ENCODE assay signal across 1 cellular context in the genomic region with DNA sequence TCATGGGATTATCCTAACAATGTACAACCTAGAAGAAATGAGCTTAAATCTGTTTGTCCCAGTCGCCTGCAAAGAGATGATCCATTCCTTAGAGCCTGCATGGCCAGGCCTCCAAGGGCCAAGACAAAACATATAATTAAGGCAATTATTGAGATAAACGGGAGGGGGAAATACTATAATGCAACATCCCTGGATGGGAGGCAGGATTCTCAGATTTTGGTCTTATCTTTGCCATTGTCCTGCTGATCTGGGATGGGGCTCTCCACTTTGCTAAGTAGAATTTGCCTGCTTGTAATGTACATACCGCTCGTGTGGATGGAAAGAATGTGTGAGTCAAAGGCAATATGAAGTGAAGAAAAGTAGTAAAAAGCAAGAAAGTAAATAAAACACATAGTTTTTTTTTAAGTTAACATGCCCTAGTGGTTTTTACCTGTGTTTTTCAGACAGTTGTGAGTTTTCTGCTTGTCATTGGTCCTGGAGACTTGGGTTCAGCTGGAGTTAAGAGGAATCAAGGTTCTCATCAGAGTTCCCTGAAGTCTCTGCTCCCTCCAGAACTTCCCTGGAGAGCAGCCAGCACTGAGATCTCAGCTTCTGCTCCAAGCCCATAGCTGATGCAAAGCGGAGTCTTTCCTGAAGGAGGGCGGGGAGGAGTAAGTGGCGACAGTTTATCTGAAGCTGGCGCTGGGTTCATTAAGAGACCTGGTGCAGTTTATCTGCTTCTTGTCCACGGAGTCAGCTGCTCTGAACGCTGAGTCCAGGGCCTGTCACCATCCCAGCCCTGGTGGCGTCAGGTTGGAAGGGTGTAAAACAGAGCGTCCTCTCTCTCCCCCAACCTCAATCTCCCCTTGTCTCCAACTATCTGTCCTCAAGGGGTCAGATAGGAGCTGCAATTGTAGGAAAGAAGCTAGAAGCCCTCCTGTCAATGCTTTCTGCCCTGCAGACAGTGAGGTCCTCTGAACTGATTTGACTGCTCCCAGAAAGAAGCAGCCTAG.
TF ChIP-seq lines count a peak whose summit lies in the region.

No MANE protein-coding gene starts in this region.

TF ChIP-seq in K562, 482 proteins besides CTCF, POLR2A, EP300 and RAD21 (continued from another document and continues in another):
- TF ChIP-seq ZNF354B (CRISPR knock-in tag; IDR thresholded peaks at IDR 0.05): no peak
- peak; percentile 73 for TF ChIP-seq MEIS2 (IDR thresholded peaks at IDR 0.05; ENCODE audit: partially characterized antibody)
- peak; percentile 69; the same call in 1 of the 2 replicates for TF ChIP-seq HDAC2 (IDR thresholded peaks at IDR 0.05)
- TF ChIP-seq CREM (IDR thresholded peaks at IDR 0.05; ENCODE audit: low read depth): peak; percentile 37; the same call in 1 of the 2 replicates
- peak; percentile 49; the same call in 1 of the 2 replicates for TF ChIP-seq HDGF (IDR thresholded peaks at IDR 0.05)
- no peak for TF ChIP-seq MEF2D (tag; conservative IDR thresholded peaks at IDR 0.05; ENCODE audit: low read depth)
- no peak for TF ChIP-seq CBFB (CRISPR knock-in tag; IDR thresholded peaks at IDR 0.05)
- TF ChIP-seq, protein P1, sequence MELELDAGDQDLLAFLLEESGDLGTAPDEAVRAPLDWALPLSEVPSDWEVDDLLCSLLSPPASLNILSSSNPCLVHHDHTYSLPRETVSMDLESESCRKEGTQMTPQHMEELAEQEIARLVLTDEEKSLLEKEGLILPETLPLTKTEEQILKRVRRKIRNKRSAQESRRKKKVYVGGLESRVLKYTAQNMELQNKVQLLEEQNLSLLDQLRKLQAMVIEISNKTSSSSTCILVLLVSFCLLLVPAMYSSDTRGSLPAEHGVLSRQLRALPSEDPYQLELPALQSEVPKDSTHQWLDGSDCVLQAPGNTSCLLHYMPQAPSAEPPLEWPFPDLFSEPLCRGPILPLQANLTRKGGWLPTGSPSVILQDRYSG (tag; conservative IDR thresholded peaks at IDR 0.05; ENCODE audit: low read depth): no peak
- TF ChIP-seq FOS (IDR thresholded peaks at IDR 0.05; ENCODE audit: extremely low read depth, insufficient read length): no peak
- TF ChIP-seq RBM17 (IDR thresholded peaks at IDR 0.05; ENCODE audit: borderline replicate concordance, low read depth, low read length): no peak
- no peak for TF ChIP-seq MAFK (IDR thresholded peaks at IDR 0.05; ENCODE audit: low read length)
- TF ChIP-seq, protein P2, sequence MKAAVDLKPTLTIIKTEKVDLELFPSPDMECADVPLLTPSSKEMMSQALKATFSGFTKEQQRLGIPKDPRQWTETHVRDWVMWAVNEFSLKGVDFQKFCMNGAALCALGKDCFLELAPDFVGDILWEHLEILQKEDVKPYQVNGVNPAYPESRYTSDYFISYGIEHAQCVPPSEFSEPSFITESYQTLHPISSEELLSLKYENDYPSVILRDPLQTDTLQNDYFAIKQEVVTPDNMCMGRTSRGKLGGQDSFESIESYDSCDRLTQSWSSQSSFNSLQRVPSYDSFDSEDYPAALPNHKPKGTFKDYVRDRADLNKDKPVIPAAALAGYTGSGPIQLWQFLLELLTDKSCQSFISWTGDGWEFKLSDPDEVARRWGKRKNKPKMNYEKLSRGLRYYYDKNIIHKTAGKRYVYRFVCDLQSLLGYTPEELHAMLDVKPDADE (conservative IDR thresholded peaks at IDR 0.05; ENCODE audit: control insufficient read depth, low read depth, low read length): 0 out of 2 replicates have a peak, but pooled peaks have one; percentile 45
- TF ChIP-seq, protein P3, sequence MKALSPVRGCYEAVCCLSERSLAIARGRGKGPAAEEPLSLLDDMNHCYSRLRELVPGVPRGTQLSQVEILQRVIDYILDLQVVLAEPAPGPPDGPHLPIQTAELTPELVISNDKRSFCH (CRISPR knock-in tag; IDR thresholded peaks at IDR 0.05): no peak
- TF ChIP-seq, protein P3 (tag; IDR thresholded peaks at IDR 0.05): no peak
- peak; percentile 79 for TF ChIP-seq CXXC5 (CRISPR knock-in tag; IDR thresholded peaks at IDR 0.05)
- TF ChIP-seq, protein P4, sequence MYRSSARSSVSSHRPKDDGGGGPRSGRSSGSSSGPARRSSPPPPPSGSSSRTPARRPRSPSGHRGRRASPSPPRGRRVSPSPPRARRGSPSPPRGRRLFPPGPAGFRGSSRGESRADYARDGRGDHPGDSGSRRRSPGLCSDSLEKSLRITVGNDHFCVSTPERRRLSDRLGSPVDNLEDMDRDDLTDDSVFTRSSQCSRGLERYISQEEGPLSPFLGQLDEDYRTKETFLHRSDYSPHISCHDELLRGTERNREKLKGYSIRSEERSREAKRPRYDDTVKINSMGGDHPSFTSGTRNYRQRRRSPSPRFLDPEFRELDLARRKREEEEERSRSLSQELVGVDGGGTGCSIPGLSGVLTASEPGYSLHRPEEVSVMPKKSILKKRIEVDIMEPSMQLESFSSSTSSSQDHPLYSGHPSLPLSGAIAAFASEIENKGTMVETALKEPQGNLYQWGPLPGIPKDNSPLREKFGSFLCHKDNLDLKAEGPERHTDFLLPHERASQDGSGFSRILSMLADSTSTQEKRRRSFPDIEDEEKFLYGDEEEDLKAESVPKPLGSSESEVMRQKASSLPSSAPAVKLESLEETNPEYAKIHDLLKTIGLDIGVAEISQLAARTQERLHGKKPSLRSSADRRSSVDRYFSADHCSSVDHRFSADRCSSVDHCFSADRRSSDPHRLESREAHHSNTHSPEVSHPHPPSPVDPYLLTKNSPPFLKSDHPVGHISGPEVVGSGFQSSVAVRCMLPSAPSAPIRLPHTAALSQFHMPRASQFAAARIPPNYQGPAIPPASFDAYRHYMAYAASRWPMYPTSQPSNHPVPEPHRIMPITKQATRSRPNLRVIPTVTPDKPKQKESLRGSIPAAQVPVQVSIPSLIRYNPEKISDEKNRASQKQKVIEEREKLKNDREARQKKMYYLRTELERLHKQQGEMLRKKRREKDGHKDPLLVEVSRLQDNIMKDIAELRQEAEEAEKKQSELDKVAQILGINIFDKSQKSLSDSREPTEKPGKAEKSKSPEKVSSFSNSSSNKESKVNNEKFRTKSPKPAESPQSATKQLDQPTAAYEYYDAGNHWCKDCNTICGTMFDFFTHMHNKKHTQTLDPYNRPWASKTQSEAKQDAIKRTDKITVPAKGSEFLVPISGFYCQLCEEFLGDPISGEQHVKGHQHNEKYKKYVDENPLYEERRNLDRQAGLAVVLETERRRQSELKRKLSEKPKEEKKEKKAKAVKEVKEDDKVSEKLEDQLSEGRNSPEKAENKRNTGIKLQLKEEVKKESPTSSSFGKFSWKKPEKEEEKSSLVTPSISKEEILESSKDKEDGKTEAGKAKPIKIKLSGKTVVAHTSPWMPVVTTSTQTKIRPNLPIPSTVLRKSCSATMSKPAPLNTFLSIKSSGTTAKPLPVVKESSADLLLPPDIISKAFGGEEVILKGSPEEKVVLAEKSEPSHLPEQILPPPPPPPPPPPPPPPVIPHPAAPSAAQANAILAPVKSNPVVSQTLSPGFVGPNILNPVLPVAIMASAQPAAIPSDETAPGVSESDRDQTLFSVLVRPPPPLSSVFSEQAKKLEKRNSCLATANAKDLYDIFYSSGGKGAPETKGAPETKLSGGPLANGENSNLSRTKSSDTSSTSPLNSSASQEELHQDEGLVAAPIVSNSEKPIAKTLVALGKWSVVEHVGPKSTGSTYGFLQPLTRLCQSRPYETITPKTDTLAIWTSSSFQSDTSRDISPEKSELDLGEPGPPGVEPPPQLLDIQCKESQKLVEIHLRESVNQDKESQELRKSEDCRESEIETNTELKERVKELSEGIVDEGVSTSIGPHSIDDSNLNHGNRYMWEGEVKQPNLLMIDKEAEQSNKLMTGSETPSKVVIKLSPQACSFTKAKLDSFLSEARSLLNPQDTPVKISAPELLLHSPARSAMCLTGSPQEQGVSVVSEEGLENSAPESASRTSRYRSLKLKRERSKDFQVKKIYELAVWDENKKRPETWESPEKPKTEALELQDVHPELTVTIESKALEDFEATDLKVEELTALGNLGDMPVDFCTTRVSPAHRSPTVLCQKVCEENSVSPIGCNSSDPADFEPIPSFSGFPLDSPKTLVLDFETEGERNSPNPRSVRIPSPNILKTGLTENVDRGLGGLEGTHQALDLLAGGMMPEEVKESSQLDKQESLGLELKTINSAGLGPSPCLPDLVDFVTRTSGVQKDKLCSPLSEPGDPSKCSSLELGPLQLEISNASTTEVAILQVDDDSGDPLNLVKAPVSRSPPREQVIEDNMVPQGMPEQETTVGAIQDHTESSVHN (IDR thresholded peaks at IDR 0.05; ENCODE audit: borderline replicate concordance in 1 of 2, low read depth in 1 of 2): 0 out of 4 replicates have a peak, but pooled peaks of 1 of the 2 experiments have one; percentile 18
- peak; percentile 47; the same call in 1 of the 2 replicates for TF ChIP-seq ZNF197 (CRISPR knock-in tag; IDR thresholded peaks at IDR 0.05; ENCODE audit: low read depth)
- TF ChIP-seq SMC3 (conservative IDR thresholded peaks at IDR 0.05; ENCODE audit: insufficient read depth, low read depth, low read length): peak; percentile 66; the same call in 1 of the 2 replicates
- TF ChIP-seq, protein P5, sequence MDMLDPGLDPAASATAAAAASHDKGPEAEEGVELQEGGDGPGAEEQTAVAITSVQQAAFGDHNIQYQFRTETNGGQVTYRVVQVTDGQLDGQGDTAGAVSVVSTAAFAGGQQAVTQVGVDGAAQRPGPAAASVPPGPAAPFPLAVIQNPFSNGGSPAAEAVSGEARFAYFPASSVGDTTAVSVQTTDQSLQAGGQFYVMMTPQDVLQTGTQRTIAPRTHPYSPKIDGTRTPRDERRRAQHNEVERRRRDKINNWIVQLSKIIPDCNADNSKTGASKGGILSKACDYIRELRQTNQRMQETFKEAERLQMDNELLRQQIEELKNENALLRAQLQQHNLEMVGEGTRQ (CRISPR knock-in tag; IDR thresholded peaks at IDR 0.05): no peak
- TF ChIP-seq ZNF3 (CRISPR knock-in tag; IDR thresholded peaks at IDR 0.05): no peak
- TF ChIP-seq NR2C2 (CRISPR knock-in tag; IDR thresholded peaks at IDR 0.05): 0 out of 2 replicates have a peak, but pooled peaks have one; percentile 11
- TF ChIP-seq NR2C2 (tag; IDR thresholded peaks at IDR 0.05): no peak
- no peak for TF ChIP-seq ZNF561 (CRISPR knock-in tag; conservative IDR thresholded peaks at IDR 0.05)
- TF ChIP-seq ZNF274 (IDR thresholded peaks at IDR 0.05; ENCODE audit: borderline replicate concordance, low read depth, low read length): no peak
- TF ChIP-seq RCOR1 (IDR thresholded peaks at IDR 0.05; ENCODE audit: borderline replicate concordance in 1 of 2, low read depth in 2 of 2, low read length in 2 of 2): peak in 1 of 2 experiments; percentile 90; a peak in 2 of 4 replicates
- peak; percentile 24; the same call in 1 of the 2 replicates for TF ChIP-seq L3MBTL2 (IDR thresholded peaks at IDR 0.05)
- TF ChIP-seq, protein P6, sequence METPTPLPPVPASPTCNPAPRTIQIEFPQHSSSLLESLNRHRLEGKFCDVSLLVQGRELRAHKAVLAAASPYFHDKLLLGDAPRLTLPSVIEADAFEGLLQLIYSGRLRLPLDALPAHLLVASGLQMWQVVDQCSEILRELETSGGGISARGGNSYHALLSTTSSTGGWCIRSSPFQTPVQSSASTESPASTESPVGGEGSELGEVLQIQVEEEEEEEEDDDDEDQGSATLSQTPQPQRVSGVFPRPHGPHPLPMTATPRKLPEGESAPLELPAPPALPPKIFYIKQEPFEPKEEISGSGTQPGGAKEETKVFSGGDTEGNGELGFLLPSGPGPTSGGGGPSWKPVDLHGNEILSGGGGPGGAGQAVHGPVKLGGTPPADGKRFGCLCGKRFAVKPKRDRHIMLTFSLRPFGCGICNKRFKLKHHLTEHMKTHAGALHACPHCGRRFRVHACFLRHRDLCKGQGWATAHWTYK (CRISPR knock-in tag; IDR thresholded peaks at IDR 0.05): no peak
- TF ChIP-seq WHSC1 (IDR thresholded peaks at IDR 0.05; ENCODE audit: low read length): no peak
- no peak for TF ChIP-seq NFATC3 (IDR thresholded peaks at IDR 0.05)
- TF ChIP-seq, protein P7, sequence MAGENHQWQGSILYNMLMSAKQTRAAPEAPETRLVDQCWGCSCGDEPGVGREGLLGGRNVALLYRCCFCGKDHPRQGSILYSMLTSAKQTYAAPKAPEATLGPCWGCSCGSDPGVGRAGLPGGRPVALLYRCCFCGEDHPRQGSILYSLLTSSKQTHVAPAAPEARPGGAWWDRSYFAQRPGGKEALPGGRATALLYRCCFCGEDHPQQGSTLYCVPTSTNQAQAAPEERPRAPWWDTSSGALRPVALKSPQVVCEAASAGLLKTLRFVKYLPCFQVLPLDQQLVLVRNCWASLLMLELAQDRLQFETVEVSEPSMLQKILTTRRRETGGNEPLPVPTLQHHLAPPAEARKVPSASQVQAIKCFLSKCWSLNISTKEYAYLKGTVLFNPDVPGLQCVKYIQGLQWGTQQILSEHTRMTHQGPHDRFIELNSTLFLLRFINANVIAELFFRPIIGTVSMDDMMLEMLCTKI (IDR thresholded peaks at IDR 0.05; ENCODE audit: partially characterized antibody): no peak
- TF ChIP-seq, protein P8, sequence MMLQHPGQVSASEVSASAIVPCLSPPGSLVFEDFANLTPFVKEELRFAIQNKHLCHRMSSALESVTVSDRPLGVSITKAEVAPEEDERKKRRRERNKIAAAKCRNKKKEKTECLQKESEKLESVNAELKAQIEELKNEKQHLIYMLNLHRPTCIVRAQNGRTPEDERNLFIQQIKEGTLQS (IDR thresholded peaks at IDR 0.05): peak; percentile 20; the same call in 1 of the 2 replicates
- TF ChIP-seq, protein P8 (CRISPR knock-in tag; conservative IDR thresholded peaks at IDR 0.05): no peak
- no peak for TF ChIP-seq KDM4B (IDR thresholded peaks at IDR 0.05; ENCODE audit: borderline replicate concordance in 2 of 2, low read depth in 1 of 2)
- TF ChIP-seq ARID2 (IDR thresholded peaks at IDR 0.05): peak; percentile 81
- peak; percentile 77 for TF ChIP-seq NFIC (IDR thresholded peaks at IDR 0.05)
- TF ChIP-seq, protein P9, sequence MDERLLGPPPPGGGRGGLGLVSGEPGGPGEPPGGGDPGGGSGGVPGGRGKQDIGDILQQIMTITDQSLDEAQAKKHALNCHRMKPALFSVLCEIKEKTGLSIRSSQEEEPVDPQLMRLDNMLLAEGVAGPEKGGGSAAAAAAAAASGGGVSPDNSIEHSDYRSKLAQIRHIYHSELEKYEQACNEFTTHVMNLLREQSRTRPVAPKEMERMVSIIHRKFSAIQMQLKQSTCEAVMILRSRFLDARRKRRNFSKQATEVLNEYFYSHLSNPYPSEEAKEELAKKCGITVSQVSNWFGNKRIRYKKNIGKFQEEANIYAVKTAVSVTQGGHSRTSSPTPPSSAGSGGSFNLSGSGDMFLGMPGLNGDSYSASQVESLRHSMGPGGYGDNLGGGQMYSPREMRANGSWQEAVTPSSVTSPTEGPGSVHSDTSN (CRISPR knock-in tag; IDR thresholded peaks at IDR 0.05; ENCODE audit: low read depth): no peak
- TF ChIP-seq, protein P9 (tag; conservative IDR thresholded peaks at IDR 0.05; ENCODE audit: low read depth): peak; percentile 56
- TF ChIP-seq POLR2G (IDR thresholded peaks at IDR 0.05; ENCODE audit: low read depth, low read length): no peak
- peak; percentile 33 for TF ChIP-seq TCF3 (CRISPR knock-in tag; IDR thresholded peaks at IDR 0.05)
